Comparison of ENCODE assay signal across 22 cellular contexts in genomic region chr11:28086569-28086968, GRCh38. TPM values are rescaled to one million over a fixed set of nuclear protein-coding genes. Genes with fewer than 3 reads are reported as not detected.
A peak's percentile ranks its signal among the peaks of the same experiment; 100 is the strongest.
DNase-seq lines count a peak whose midpoint lies in the region; ATAC-seq and TF ChIP-seq lines count a peak whose summit lies in the region.
"Had no signal": no experiment of that assay in that cellular context is flagged by ENCODE, and none has a peak within 500 bp of the region (broad histone marks: within the 10 kb centered on the region; RNA-seq: fewer than 3 reads in every experiment).

No MANE protein-coding gene starts in this region.

- ATAC-seq in GM19328 (IDR thresholded peaks at IDR 0.05; ENCODE audit: unreplicated experiment): no peak
- ATAC-seq: activated T-cell treated with anti-CD3 and anti-CD28 coated beads, Interleukin-2, amount 50 U/mL, for 4 hours; gastrocnemius medialis; K562; left lobe of liver had no signal

- no peak for TF ChIP-seq CTCF in brain microvascular endothelial cell (IDR thresholded peaks at IDR 0.05; ENCODE audit: low read depth, low read length, missing control alignments)

- H3K9me2 ChIP-seq in Karpas-422 (replicated peaks; ENCODE audit: insufficient read depth, low read length): no peaks in the 10 kb centered on the region

- H4K20me1 ChIP-seq in Karpas-422 (ENCODE audit: insufficient read depth, low read depth, low read length): no peaks in the 10 kb centered on the region

- POLR2A ChIA-PET in activated CD4-positive, alpha-beta memory T cell treated with anti-CD3 and anti-CD28 coated beads, Interleukin-2, amount 10 ng/mL, durations not matched to agents 7 days and 5 days (lab: Charles Lee): no interaction called here

- no peaks in the 10 kb centered on the region for H3K27me3 Mint-ChIP-seq in activated CD4-positive, alpha-beta memory T cell treated with anti-CD3 and anti-CD28 coated beads, Interleukin-2, amount 10 ng/mL, durations not matched to agents 7 days and 5 days
- H3K27me3 Mint-ChIP-seq: activated naive CD8-positive, alpha-beta T cell; B cell had no signal

- CTCF ChIA-PET in activated CD4-positive, alpha-beta memory T cell treated with anti-CD3 and anti-CD28 coated beads, Interleukin-2, amount 10 ng/mL, durations not matched to agents 7 days and 5 days (lab: Charles Lee): interaction anchor here (0.7 kb wide), 1 partner anchor 50 kb away, joined by 3 read pairs; no protein-coding TSS in a partner anchor

- H3K9me3 Mint-ChIP-seq in activated CD4-positive, alpha-beta memory T cell treated with anti-CD3 and anti-CD28 coated beads, Interleukin-2, amount 10 ng/mL, durations not matched to agents 7 days and 5 days: no peaks in the 10 kb centered on the region
- H3K9me3 Mint-ChIP-seq: activated T-cell treated with anti-CD3 and anti-CD28 coated beads, Interleukin-2, amount 50 U/mL, for 4 hours had no signal

- H3K36me3 Mint-ChIP-seq in activated CD4-positive, alpha-beta memory T cell treated with anti-CD3 and anti-CD28 coated beads, Interleukin-2, amount 10 ng/mL, durations not matched to agents 7 days and 5 days (ENCODE audit: low read depth): peaks cover 35% of the 10 kb centered on the region

- H3K79me2 ChIP-seq in Karpas-422 (ENCODE audit: low read length): peaks cover 6% of the 10 kb centered on the region

- no peak overlapping the region for H3K9ac ChIP-seq in Karpas-422 (ENCODE audit: low read length)

- H3K4me2 ChIP-seq in Karpas-422 (ENCODE audit: low read depth, low read length, poor library complexity, severe bottlenecking): no peak overlapping the region

- H3K4me1 Mint-ChIP-seq in activated CD4-positive, alpha-beta memory T cell treated with anti-CD3 and anti-CD28 coated beads, Interleukin-2, amount 10 ng/mL, durations not matched to agents 7 days and 5 days: no peaks in the 10 kb centered on the region
- H3K4me1 Mint-ChIP-seq: B cell had no signal

- H3K36me3 ChIP-seq in Karpas-422 (ENCODE audit: insufficient read depth, low read length) (peaks cover 62% of the 10 kb centered on the region), brain microvascular endothelial cell (replicated peaks) (no peaks in the 10 kb centered on the region)
- H3K36me3 ChIP-seq: gastrocnemius medialis, ovary had no signal

- no peaks in the 10 kb centered on the region for H3K9me3 ChIP-seq in Karpas-422 (ENCODE audit: low read length)
- H3K9me3 ChIP-seq: gastrocnemius medialis, ovary had no signal

- no peak overlapping the region for H2AFZ ChIP-seq in Karpas-422 (ENCODE audit: low read length)

- H3K27ac ChIP-seq in Karpas-422 (ENCODE audit: low read length) (peak overlapping the region; percentile 40; the same call in 1 of the 2 replicates), brain microvascular endothelial cell (peak overlapping the region; percentile 66)
- H3K27ac ChIP-seq: cardiac muscle cell, gastrocnemius medialis, ovary, skin epidermis had no signal

- H3K4me3 ChIP-seq in Karpas-422 (ENCODE audit: low read length): no peak overlapping the region
- no peak overlapping the region for H3K4me3 ChIP-seq in brain microvascular endothelial cell (ENCODE audit: low read depth, low read length)
- H3K4me3 ChIP-seq: cardiac muscle cell, gastrocnemius medialis, K562, ovary, skin epidermis had no signal

- no peaks in the 10 kb centered on the region for H3K27me3 ChIP-seq in Karpas-422 (ENCODE audit: low read length)
- H3K27me3 ChIP-seq in brain microvascular endothelial cell (replicated peaks): no peaks in the 10 kb centered on the region
- H3K27me3 ChIP-seq: cardiac muscle cell, gastrocnemius medialis, ovary had no signal

- DNase-seq in AG20443 (ENCODE audit: low spot score) (peak; percentile 6), Karpas-422 (peak; percentile 51), brain microvascular endothelial cell (peak; percentile 42), iris pigment epithelial cell (ENCODE audit: low read depth) (peak; percentile 84)
- no peak for DNase-seq in activated CD4-positive, CD25-positive, alpha-beta regulatory T cell treated with anti-CD3 and anti-CD28 coated beads, Interleukin-2, amount 50 U/mL, for 72 hours
- no peak for DNase-seq in activated naive CD4-positive, alpha-beta T cell (lab: John Stamatoyannopoulos, UW)
- DNase-seq in activated CD4-positive, alpha-beta memory T cell treated with anti-CD3 and anti-CD28 coated beads, Interleukin-2, amount 10 ng/mL, durations not matched to agents 7 days and 5 days: no peak
- DNase-seq: activated CD4-positive, alpha-beta T cell treated with anti-CD3 and anti-CD28 coated beads, Interleukin-2, amount 50 U/mL, for 4 hours; activated T-cell treated with anti-CD3 and anti-CD28 coated beads, Interleukin-2, amount 50 U/mL, for 4 hours; Calu3; effector CD4-positive, alpha-beta T cell; gastrocnemius medialis; NCI-H1048; NCI-H524 treated with DMSO at 0.1 percent for 48 hours; ovary had no signal

- H3K4me1 ChIP-seq in Karpas-422 (ENCODE audit: low read length): peaks cover 6% of the 10 kb centered on the region
- H3K4me1 ChIP-seq: gastrocnemius medialis had no signal

- in situ Hi-C loops in brain microvascular endothelial cell (cut with HindIII; ENCODE audit: low pct_ligation_motif_present, low sequenced_read_pairs): no loop called here

- no peak overlapping the region for H3K4me3 Mint-ChIP-seq in activated CD4-positive, alpha-beta memory T cell treated with anti-CD3 and anti-CD28 coated beads, Interleukin-2, amount 10 ng/mL, durations not matched to agents 7 days and 5 days
- H3K4me3 Mint-ChIP-seq: activated naive CD8-positive, alpha-beta T cell; activated T-cell treated with anti-CD3 and anti-CD28 coated beads, Interleukin-2, amount 50 U/mL, for 4 hours; B cell had no signal

- H3K27ac Mint-ChIP-seq in activated CD4-positive, alpha-beta memory T cell treated with anti-CD3 and anti-CD28 coated beads, Interleukin-2, amount 10 ng/mL, durations not matched to agents 7 days and 5 days: no peak overlapping the region
- H3K27ac Mint-ChIP-seq: activated naive CD8-positive, alpha-beta T cell; B cell had no signal

RNA-seq across cellular contexts. Expression of gene KIF18A, which starts 21.4 kb away (rescaled TPM):
- 16.5 and 30.7 TPM in 2 replicates for total RNA-seq in Karpas-422 (2014; rRNA removed; shearing (Covaris generic); ENCODE audit: low replicate concordance)
- total RNA-seq in activated CD4-positive, alpha-beta memory T cell treated with anti-CD3 and anti-CD28 coated beads, Interleukin-2, amount 10 ng/mL, durations not matched to agents 7 days and 5 days: 10 to 100 TPM; 26.0 to 26.7 TPM

RNA-seq across cellular contexts. Expression of gene METTL15, which starts 21.6 kb away (rescaled TPM):
- total RNA-seq in Karpas-422 (2014; rRNA removed; shearing (Covaris generic); ENCODE audit: low replicate concordance): 14.7 and 59.9 TPM in 2 replicates
- total RNA-seq in activated CD4-positive, alpha-beta memory T cell treated with anti-CD3 and anti-CD28 coated beads, Interleukin-2, amount 10 ng/mL, durations not matched to agents 7 days and 5 days: 10 to 100 TPM; 12.3 to 12.4 TPM

Comparison
In these comparisons a context has a peak if more than half of its experiments do, and no peak if none do; other contexts are left out.
1. DNase-seq: peak in AG20443 (single experiment), Karpas-422 (single experiment), brain microvascular endothelial cell (single experiment) and iris pigment epithelial cell (single experiment); none in activated CD4-positive, CD25-positive, alpha-beta regulatory T cell treated with anti-CD3 and anti-CD28 coated beads, Interleukin-2, amount 50 U/mL, for 72 hours (single experiment), activated naive CD4-positive, alpha-beta T cell (0 of 4) and activated CD4-positive, alpha-beta memory T cell treated with anti-CD3 and anti-CD28 coated beads, Interleukin-2, amount 10 ng/mL, durations not matched to agents 7 days and 5 days (single experiment).